ENCODE assay signal across 8 cellular contexts in the genomic region with DNA sequence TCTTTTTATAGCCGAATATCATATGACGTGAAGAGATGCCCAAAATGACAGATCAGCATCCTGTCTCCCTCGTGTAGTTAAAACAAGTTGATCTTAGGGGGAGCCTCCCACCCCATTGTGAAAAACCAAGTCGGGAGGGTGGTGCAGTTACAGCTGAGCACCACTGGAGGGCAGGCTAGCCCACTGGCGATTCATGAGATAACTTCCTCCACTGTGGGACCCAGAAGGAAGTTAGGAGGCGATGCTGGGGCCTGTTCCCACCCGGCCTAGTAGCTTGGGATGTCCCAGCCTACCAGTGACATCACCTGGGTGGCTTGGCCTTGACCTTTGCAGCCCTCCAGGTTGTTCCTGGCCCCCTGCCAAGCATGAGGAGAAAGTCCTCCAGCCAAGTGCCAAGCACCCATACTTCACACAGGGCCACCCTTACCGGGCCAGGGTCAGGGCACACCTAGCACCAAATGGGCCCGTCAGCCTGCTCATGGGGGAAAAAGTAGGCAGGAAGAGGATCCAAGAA. TPM values are rescaled to one million over a fixed set of nuclear protein-coding genes. Genes with fewer than 3 reads are reported as not detected.
DNase-seq lines count a peak whose midpoint lies in the region; ATAC-seq, FAIRE-seq and TF ChIP-seq lines count a peak whose summit lies in the region.

No MANE protein-coding gene starts in this region.

- TF ChIP-seq POLR2A in gastroesophageal sphincter (IDR thresholded peaks at IDR 0.05) (no peak), tibial nerve (IDR thresholded peaks at IDR 0.05) (no peak)

- peak in 3 of 4 experiments; percentile 93 to 95 (median 93) for TF ChIP-seq CTCF in gastroesophageal sphincter (IDR thresholded peaks at IDR 0.05)
- peak; percentile 96 for TF ChIP-seq CTCF in osteocyte (IDR thresholded peaks at IDR 0.05)
- TF ChIP-seq CTCF in tibial nerve (IDR thresholded peaks at IDR 0.05) = peak; percentile 95 to 100 (median 96)

- H3K4me1 ChIP-seq in gastroesophageal sphincter (peaks cover 0 to 8% (median 4%) of the 10 kb centered on the region in 3 donors), tibial nerve (peaks cover 0 to 10% (median 4%) of the 10 kb centered on the region in 4 donors)

- peak; percentile 78 for ATAC-seq in gastroesophageal sphincter

- no peaks in the 10 kb centered on the region for H3K9me3 ChIP-seq in gastroesophageal sphincter
- H3K9me3 ChIP-seq in tibial nerve = no peaks in the 10 kb centered on the region

- FAIRE-seq in HTR-8/SVneo (lab: Jason Lieb, UNC) = peak; percentile 96

- H3K27ac Mint-ChIP-seq in osteocyte (ENCODE audit: unreplicated experiment) = no peak overlapping the region

- H3K4me3 Mint-ChIP-seq in osteocyte (ENCODE audit: unreplicated experiment) = no peak overlapping the region

- no peaks in the 10 kb centered on the region for H3K9me3 Mint-ChIP-seq in osteocyte (ENCODE audit: unreplicated experiment)

- H3K27me3 ChIP-seq in gastroesophageal sphincter (no peaks in the 10 kb centered on the region), tibial nerve (no peaks in the 10 kb centered on the region)

- peak; percentile 56 for DNase-seq in DMS153 treated with DMSO at 0.1 percent for 48 hours (lab: John Stamatoyannopoulos, UW; ENCODE audit: unreplicated experiment)
- no peak for DNase-seq in DMS153 (lab: John Stamatoyannopoulos, UW)
- DNase-seq in HTR-8/SVneo (ENCODE audit: insufficient read length, low spot score) = peak; percentile 89
- peak; percentile 35 for DNase-seq in SHP77 treated with DMSO at 0.1 percent for 48 hours (lab: John Stamatoyannopoulos, UW)
- DNase-seq in activated effector memory CD4-positive, alpha-beta T cell treated with anti-CD3 and anti-CD28 coated beads, Interleukin-2, amount 50 U/mL, for 16 hours = peak; percentile 88
- peak; percentile 89 for DNase-seq in osteocyte (ENCODE audit: extremely low spot score, unreplicated experiment)
- peak; percentile 51 to 79 for DNase-seq in tibial nerve (ENCODE audit: low spot score in 2 of 2)

- H3K36me3 ChIP-seq in gastroesophageal sphincter (peaks cover 0 to 14% of the 10 kb centered on the region in 2 donors), tibial nerve (peaks cover 0 to 27% (median 0%) of the 10 kb centered on the region in 3 donors)

- peaks cover 4% of the 10 kb centered on the region for H3K4me1 Mint-ChIP-seq in osteocyte (ENCODE audit: unreplicated experiment)

- no peaks in the 10 kb centered on the region for H3K36me3 Mint-ChIP-seq in osteocyte (ENCODE audit: unreplicated experiment)

- H3K4me3 ChIP-seq in gastroesophageal sphincter = no peak overlapping the region
- H3K4me3 ChIP-seq in tibial nerve = no peak overlapping the region

- 0% methylated on average over 3 to 7 of the region's 9 CpGs for WGBS in gastroesophageal sphincter (ENCODE audit: low coverage in 1 of 2), 2 donors
- WGBS in tibial nerve, 2 donors = 11 to 17% methylated on average over 7 to 9 of the region's 9 CpGs

- H3K27me3 Mint-ChIP-seq in osteocyte (ENCODE audit: unreplicated experiment) = no peaks in the 10 kb centered on the region

- H3K27ac ChIP-seq in gastroesophageal sphincter (peak overlapping the region in 1 of 4 donors; percentile 12), tibial nerve (peak overlapping the region in 2 of 4 donors; percentile 11 to 55)

- TF ChIP-seq EP300 in gastroesophageal sphincter (IDR thresholded peaks at IDR 0.05) (no peak), tibial nerve (IDR thresholded peaks at IDR 0.05) (peak in 1 of 2 donors; percentile 22)

RNA-seq across cellular contexts. Expression of a gene that starts 8.1 kb away (rescaled TPM):
- total RNA-seq in gastroesophageal sphincter = 10 to 100 TPM; 18.0 to 38.7 (median 27.8) TPM
- total RNA-seq in osteocyte = 33.7 and 33.9 TPM in 2 replicates
- total RNA-seq in tibial nerve = 10 to 100 TPM; 32.7 to 58.8 (median 46.0) TPM
